In the genomic region with DNA sequence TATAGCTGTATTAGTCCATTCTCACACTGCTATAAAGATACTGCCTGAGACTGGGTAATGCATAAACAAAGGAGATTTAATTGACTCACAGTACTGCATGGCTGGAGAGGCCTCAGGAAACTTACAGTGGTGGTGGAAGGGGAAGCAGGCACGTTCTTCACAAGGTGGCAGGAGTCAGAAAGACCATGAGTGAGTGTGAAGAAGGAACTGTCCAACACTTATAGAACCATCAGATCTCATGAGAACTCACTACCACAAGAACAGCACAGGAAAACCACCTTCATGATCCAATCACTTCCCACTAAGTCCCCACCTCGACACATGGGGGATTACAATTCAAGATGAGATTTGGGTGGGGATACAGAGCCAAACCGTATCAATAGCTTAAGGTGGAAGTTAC, we compare ENCODE assay signal across 21 cellular contexts. TPM values are rescaled to one million over a fixed set of nuclear protein-coding genes. Genes with fewer than 3 reads are reported as not detected.
"Had no signal": no experiment of that assay in that cellular context is flagged by ENCODE, and none has a peak within 500 bp of the region (broad histone marks: within the 10 kb centered on the region; RNA-seq: fewer than 3 reads in every experiment).

No MANE protein-coding gene starts in this region.

- H3K9me3 Mint-ChIP-seq: activated CD4-positive, alpha-beta memory T cell treated with anti-CD3 and anti-CD28 coated beads for 36 hours; activated naive CD8-positive, alpha-beta T cell treated with anti-CD3 and anti-CD28 coated beads, Interleukin-2, amount 10 ng/mL, durations not matched to agents 7 days and 5 days; activated T-helper 17 cell treated with anti-CD3 and anti-CD28 coated beads, Interleukin-2, amount 50 U/mL, for 72 hours had no signal

- H3K4me3 Mint-ChIP-seq: activated CD4-positive, alpha-beta memory T cell treated with anti-CD3 and anti-CD28 coated beads for 36 hours; activated naive CD8-positive, alpha-beta T cell treated with anti-CD3 and anti-CD28 coated beads, Interleukin-2, amount 10 ng/mL, durations not matched to agents 7 days and 5 days; activated T-helper 17 cell treated with anti-CD3 and anti-CD28 coated beads, Interleukin-2, amount 50 U/mL, for 72 hours had no signal

- H3K27ac Mint-ChIP-seq: activated CD4-positive, alpha-beta memory T cell treated with anti-CD3 and anti-CD28 coated beads for 36 hours; activated naive CD8-positive, alpha-beta T cell treated with anti-CD3 and anti-CD28 coated beads, Interleukin-2, amount 10 ng/mL, durations not matched to agents 7 days and 5 days; activated T-helper 17 cell treated with anti-CD3 and anti-CD28 coated beads, Interleukin-2, amount 50 U/mL, for 72 hours; progenitor cell of endocrine pancreas had no signal

- H3K36me3 ChIP-seq: ascending aorta, left ventricle myocardium inferior, right atrium auricular region, tibial artery had no signal

- H3K4me1 ChIP-seq: ascending aorta, tibial artery had no signal

- H3K27me3 Mint-ChIP-seq: progenitor cell of endocrine pancreas had no signal

- H3K4me1 Mint-ChIP-seq: activated T-helper 17 cell treated with anti-CD3 and anti-CD28 coated beads, Interleukin-2, amount 50 U/mL, for 72 hours had no signal

- H3K27me3 ChIP-seq: ascending aorta, right atrium auricular region, tibial artery had no signal

- H3K27ac ChIP-seq: ascending aorta, coronary artery, left ventricle myocardium inferior, right atrium auricular region, tibial artery had no signal

- H3K4me3 ChIP-seq: ascending aorta, coronary artery, left ventricle myocardium inferior, right atrium auricular region, tibial artery had no signal

- H3K36me3 Mint-ChIP-seq: activated CD4-positive, alpha-beta memory T cell treated with anti-CD3 and anti-CD28 coated beads for 36 hours; activated naive CD8-positive, alpha-beta T cell treated with anti-CD3 and anti-CD28 coated beads, Interleukin-2, amount 10 ng/mL, durations not matched to agents 7 days and 5 days had no signal

- ATAC-seq: activated T-helper 17 cell treated with anti-CD3 and anti-CD28 coated beads, Interleukin-2, amount 50 U/mL, for 72 hours had no signal

- DNase-seq: activated CD4-positive, alpha-beta memory T cell treated with anti-CD3 and anti-CD28 coated beads for 36 hours; activated naive CD4-positive, alpha-beta T cell; activated naive CD8-positive, alpha-beta T cell treated with anti-CD3 and anti-CD28 coated beads, Interleukin-2, amount 10 ng/mL, durations not matched to agents 7 days and 5 days; activated T-cell treated with anti-CD3 and anti-CD28 coated beads, Interleukin-2, amount 50 U/mL, for 1 hour; erythroblast; head of caudate nucleus; kidney glomerular epithelial cell; left ventricle myocardium inferior; mammary epithelial cell; stimulated activated CD4-positive, alpha-beta T cell treated with anti-CD3 and anti-CD28 coated beads, Interleukin-12 subunit alpha, Interleukin-12 subunit beta, amount 100 ng/mL, for 4 hours; stimulated activated CD4-positive, alpha-beta T cell treated with anti-CD3 and anti-CD28 coated beads, Interleukin-1b, Interleukin-23, amount 100 ng/mL, for 48 hours; stimulated activated CD8-positive, alpha-beta memory T cell treated with anti-CD3 and anti-CD28 coated beads, Interleukin-4, amount 100 ng/mL, for 48 hours; stimulated activated naive CD4-positive, alpha-beta T cell; substantia nigra; T-helper 2 cell; tibial artery had no signal

RNA-seq across cellular contexts. Expression of a gene that starts 42.3 kb away (rescaled TPM):
- total RNA-seq: activated naive CD8-positive, alpha-beta T cell treated with anti-CD3 and anti-CD28 coated beads, Interleukin-2, amount 10 ng/mL, durations not matched to agents 7 days and 5 days; activated T-helper 17 cell treated with anti-CD3 and anti-CD28 coated beads, Interleukin-2, amount 50 U/mL, for 72 hours had no signal
